Comparison of ENCODE assay signal across 22 cellular contexts in genomic region chr11:124602193-124602592, GRCh38. TPM values are rescaled to one million over a fixed set of nuclear protein-coding genes. Genes with fewer than 3 reads are reported as not detected.
A peak's percentile ranks its signal among the peaks of the same experiment; 100 is the strongest.
DNase-seq lines count a peak whose midpoint lies in the region; ATAC-seq and TF ChIP-seq lines count a peak whose summit lies in the region.
"Had no signal": no experiment of that assay in that cellular context is flagged by ENCODE, and none has a peak within 500 bp of the region (broad histone marks: within the 10 kb centered on the region; RNA-seq: fewer than 3 reads in every experiment).

No MANE protein-coding gene starts in this region.

- H3K27ac Mint-ChIP-seq in activated CD8-positive, alpha-beta memory T cell treated with anti-CD3 and anti-CD28 coated beads, Interleukin-2, amount 10 ng/mL, durations not matched to agents 7 days and 5 days = no peak overlapping the region
- H3K27ac Mint-ChIP-seq: activated CD8-positive, alpha-beta T cell treated with anti-CD3 and anti-CD28 coated beads, Interleukin-2, amount 10 ng/mL, durations not matched to agents 7 days and 5 days; activated T-helper 1 cell treated with anti-CD3 and anti-CD28 coated beads, Interleukin-12 subunit alpha, Interleukin-12 subunit beta, Interleukin-2, Interleukin-4 antibody, amounts not matched to agents 30 ng/mL and 10 ng/mL and 1 ng/mL, durations not matched to agents 14 hours and 24 hours and 36 hours; IgD-negative memory B cell; neural progenitor cell; T-cell; WTC11 had no signal

- intact Hi-C loops in lower leg skin (cut with DNase I; ENCODE audit: low total_unique reads) = no loop called here

- WGBS in lower leg skin, 2 donors = 78 to 88% methylated on average over 3 of the region's 3 CpGs

- peaks cover 15% of the 10 kb centered on the region for H3K27me3 Mint-ChIP-seq in activated CD8-positive, alpha-beta memory T cell treated with anti-CD3 and anti-CD28 coated beads, Interleukin-2, amount 10 ng/mL, durations not matched to agents 7 days and 5 days

- no peak overlapping the region for H3K4me3 Mint-ChIP-seq in activated CD8-positive, alpha-beta memory T cell treated with anti-CD3 and anti-CD28 coated beads, Interleukin-2, amount 10 ng/mL, durations not matched to agents 7 days and 5 days
- H3K4me3 Mint-ChIP-seq: activated CD8-positive, alpha-beta T cell treated with anti-CD3 and anti-CD28 coated beads, Interleukin-2, amount 10 ng/mL, durations not matched to agents 7 days and 5 days; activated T-helper 1 cell treated with anti-CD3 and anti-CD28 coated beads, Interleukin-12 subunit alpha, Interleukin-12 subunit beta, Interleukin-2, Interleukin-4 antibody, amounts not matched to agents 30 ng/mL and 10 ng/mL and 1 ng/mL, durations not matched to agents 14 hours and 24 hours and 36 hours; IgD-negative memory B cell; neural progenitor cell; T-cell; WTC11 had no signal

- CTCF ChIA-PET in activated CD8-positive, alpha-beta memory T cell treated with anti-CD3 and anti-CD28 coated beads, Interleukin-2, amount 10 ng/mL, durations not matched to agents 7 days and 5 days (lab: Charles Lee) = no interaction called here

- H3K36me3 Mint-ChIP-seq in activated CD8-positive, alpha-beta memory T cell treated with anti-CD3 and anti-CD28 coated beads, Interleukin-2, amount 10 ng/mL, durations not matched to agents 7 days and 5 days = no peaks in the 10 kb centered on the region
- H3K36me3 Mint-ChIP-seq: IgD-negative memory B cell, neural progenitor cell, T-cell, WTC11 had no signal

- TF ChIP-seq CTCF in choroid plexus epithelial cell (conservative IDR thresholded peaks at IDR 0.05; ENCODE audit: low read depth, low read length) (no peak), lower leg skin (IDR thresholded peaks at IDR 0.05) (no peak)

- ATAC-seq in activated CD8-positive, alpha-beta memory T cell treated with anti-CD3 and anti-CD28 coated beads, Interleukin-2, amount 10 ng/mL, durations not matched to agents 7 days and 5 days = no peak
- ATAC-seq: activated CD8-positive, alpha-beta T cell treated with anti-CD3 and anti-CD28 coated beads, Interleukin-2, amount 10 ng/mL, durations not matched to agents 7 days and 5 days; T-cell; WTC11 had no signal

- H3K9me3 Mint-ChIP-seq in activated CD8-positive, alpha-beta memory T cell treated with anti-CD3 and anti-CD28 coated beads, Interleukin-2, amount 10 ng/mL, durations not matched to agents 7 days and 5 days (ENCODE audit: low read depth) = no peaks in the 10 kb centered on the region
- H3K9me3 Mint-ChIP-seq: activated T-helper 1 cell treated with anti-CD3 and anti-CD28 coated beads, Interleukin-12 subunit alpha, Interleukin-12 subunit beta, Interleukin-2, Interleukin-4 antibody, amounts not matched to agents 30 ng/mL and 10 ng/mL and 1 ng/mL, durations not matched to agents 14 hours and 24 hours and 36 hours; neural progenitor cell; T-cell had no signal

- peaks cover 3% of the 10 kb centered on the region for H3K4me1 Mint-ChIP-seq in activated CD8-positive, alpha-beta memory T cell treated with anti-CD3 and anti-CD28 coated beads, Interleukin-2, amount 10 ng/mL, durations not matched to agents 7 days and 5 days
- H3K4me1 Mint-ChIP-seq: T-cell had no signal

- no peak for TF ChIP-seq POLR2A in lower leg skin (IDR thresholded peaks at IDR 0.05)

- DNase-seq in stimulated activated CD4-positive, alpha-beta T cell treated with anti-CD3 and anti-CD28 coated beads, Interleukin-1b, Interleukin-23, amount 100 ng/mL, for 48 hours = peak; percentile 8
- no peak for DNase-seq in stimulated activated CD4-positive, alpha-beta T cell treated with anti-CD3 and anti-CD28 coated beads, Interleukin-4, amount 100 ng/mL, for 1 hour
- DNase-seq in NCI-H446 treated with DMSO at 0.1 percent for 48 hours (lab: John Stamatoyannopoulos, UW) (peak; percentile 49), choroid plexus epithelial cell (ENCODE audit: low read depth) (peak; percentile 29), germinal center (ENCODE audit: low spot score) (no peak), ACHN (no peak), lower leg skin (ENCODE audit: low spot score in 2 of 2) (no peak)
- DNase-seq in activated CD8-positive, alpha-beta memory T cell treated with anti-CD3 and anti-CD28 coated beads, Interleukin-2, amount 10 ng/mL, durations not matched to agents 7 days and 5 days = no peak
- DNase-seq: activated CD8-positive, alpha-beta T cell treated with anti-CD3 and anti-CD28 coated beads, Interleukin-2, amount 10 ng/mL, durations not matched to agents 7 days and 5 days; central memory CD4-positive, alpha-beta T cell; COR-L47; effector CD8-positive, alpha-beta T cell; midbrain; NCI-H1417; stomach; T-cell had no signal

- H3K4me3 ChIP-seq in choroid plexus epithelial cell (ENCODE audit: low read depth, low read length) = no peak overlapping the region
- H3K4me3 ChIP-seq in lower leg skin (ENCODE audit: low read depth, poor library complexity, severe bottlenecking) = no peak overlapping the region
- H3K4me3 ChIP-seq: neural progenitor cell, stomach had no signal

- in situ Hi-C loops in ACHN (cut with HindIII; ENCODE audit: low pct_ligation_motif_present, low pct_unique_long_range_greater_than_20kb, low sequenced_read_pairs) = no loop called here

RNA-seq across cellular contexts. Expression of gene PANX3, which starts 9.0 kb away (rescaled TPM):
- not detected for total RNA-seq in lower leg skin
- not detected for total RNA-seq in activated CD8-positive, alpha-beta memory T cell treated with anti-CD3 and anti-CD28 coated beads, Interleukin-2, amount 10 ng/mL, durations not matched to agents 7 days and 5 days
- total RNA-seq: activated CD8-positive, alpha-beta T cell treated with anti-CD3 and anti-CD28 coated beads, Interleukin-2, amount 10 ng/mL, durations not matched to agents 7 days and 5 days; activated T-helper 1 cell treated with anti-CD3 and anti-CD28 coated beads, Interleukin-12 subunit alpha, Interleukin-12 subunit beta, Interleukin-2, Interleukin-4 antibody, amounts not matched to agents 30 ng/mL and 10 ng/mL and 1 ng/mL, durations not matched to agents 14 hours and 24 hours and 36 hours; kidney epithelial cell; stomach; T-cell; ureter; WTC11 had no signal

RNA-seq across cellular contexts. Expression of gene TBRG1, which starts 20.5 kb away (rescaled TPM):
- total RNA-seq in lower leg skin = 10 to 100 TPM; 13.9 to 24.9 (median 17.9) TPM
- total RNA-seq in activated CD8-positive, alpha-beta memory T cell treated with anti-CD3 and anti-CD28 coated beads, Interleukin-2, amount 10 ng/mL, durations not matched to agents 7 days and 5 days = 10 to 100 TPM; 44.5 to 48.5 TPM

RNA-seq across cellular contexts. Expression of gene OR8A1, which starts 32.4 kb away (rescaled TPM):
- total RNA-seq in lower leg skin = not detected
- not detected for total RNA-seq in activated CD8-positive, alpha-beta memory T cell treated with anti-CD3 and anti-CD28 coated beads, Interleukin-2, amount 10 ng/mL, durations not matched to agents 7 days and 5 days
- total RNA-seq: activated CD8-positive, alpha-beta T cell treated with anti-CD3 and anti-CD28 coated beads, Interleukin-2, amount 10 ng/mL, durations not matched to agents 7 days and 5 days; activated T-helper 1 cell treated with anti-CD3 and anti-CD28 coated beads, Interleukin-12 subunit alpha, Interleukin-12 subunit beta, Interleukin-2, Interleukin-4 antibody, amounts not matched to agents 30 ng/mL and 10 ng/mL and 1 ng/mL, durations not matched to agents 14 hours and 24 hours and 36 hours; kidney epithelial cell; stomach; T-cell; ureter; WTC11 had no signal

RNA-seq across cellular contexts. Expression of gene OR8B12, which starts 58.7 kb away (rescaled TPM):
- total RNA-seq in lower leg skin = not detected
- total RNA-seq in activated CD8-positive, alpha-beta memory T cell treated with anti-CD3 and anti-CD28 coated beads, Interleukin-2, amount 10 ng/mL, durations not matched to agents 7 days and 5 days = not detected
- total RNA-seq: activated CD8-positive, alpha-beta T cell treated with anti-CD3 and anti-CD28 coated beads, Interleukin-2, amount 10 ng/mL, durations not matched to agents 7 days and 5 days; activated T-helper 1 cell treated with anti-CD3 and anti-CD28 coated beads, Interleukin-12 subunit alpha, Interleukin-12 subunit beta, Interleukin-2, Interleukin-4 antibody, amounts not matched to agents 30 ng/mL and 10 ng/mL and 1 ng/mL, durations not matched to agents 14 hours and 24 hours and 36 hours; kidney epithelial cell; stomach; T-cell; ureter; WTC11 had no signal

Comparison
In these comparisons a context has a peak if more than half of its experiments do, and no peak if none do; other contexts are left out.
1. DNase-seq: peak in stimulated activated CD4-positive, alpha-beta T cell treated with anti-CD3 and anti-CD28 coated beads, Interleukin-1b, Interleukin-23, amount 100 ng/mL, for 48 hours (single experiment), NCI-H446 treated with DMSO at 0.1 percent for 48 hours (single experiment) and choroid plexus epithelial cell (single experiment); none in stimulated activated CD4-positive, alpha-beta T cell treated with anti-CD3 and anti-CD28 coated beads, Interleukin-4, amount 100 ng/mL, for 1 hour (single experiment), germinal center (single experiment), ACHN (single experiment), lower leg skin (0 of 2) and activated CD8-positive, alpha-beta memory T cell treated with anti-CD3 and anti-CD28 coated beads, Interleukin-2, amount 10 ng/mL, durations not matched to agents 7 days and 5 days (single experiment).